ENCODE assay signal across 19 cellular contexts in the genomic region with DNA sequence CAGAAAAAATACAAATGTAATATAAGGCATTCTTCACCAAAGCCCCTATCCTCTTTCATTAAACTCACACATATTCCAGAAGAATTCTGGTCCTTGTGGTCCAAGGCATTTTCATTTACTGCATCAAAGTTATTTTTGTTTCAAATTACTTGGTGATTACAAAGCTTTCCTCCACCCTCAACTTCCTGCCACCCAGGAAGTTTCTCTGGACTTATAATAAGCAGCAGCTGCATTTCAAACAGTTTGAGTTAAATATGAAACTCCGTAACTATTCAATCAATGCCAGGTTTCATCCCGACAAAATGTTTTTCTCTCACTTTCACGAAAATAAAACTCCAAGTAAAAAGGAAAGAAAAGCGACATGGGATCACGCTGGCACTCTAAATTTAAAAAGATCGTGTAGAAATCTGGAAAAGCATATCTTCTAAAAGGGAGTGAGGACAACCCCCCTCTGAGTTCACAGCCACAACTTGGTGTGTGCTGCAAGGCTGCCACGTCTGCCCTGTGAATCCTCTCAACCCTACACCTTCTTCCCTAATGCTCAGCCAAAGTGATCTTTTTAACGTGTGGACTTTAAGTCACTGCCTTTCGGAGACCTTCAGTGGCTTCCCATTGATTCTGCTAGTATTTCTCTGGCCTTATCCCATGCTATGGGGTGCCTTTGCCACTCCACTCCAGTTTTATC.
DNase-seq lines count a peak whose midpoint lies in the region; ATAC-seq and TF ChIP-seq lines count a peak whose summit lies in the region.
"Had no signal": no experiment of that assay in that cellular context is flagged by ENCODE, and none has a peak within 500 bp of the region (broad histone marks: within the 10 kb centered on the region; RNA-seq: fewer than 3 reads in every experiment).

No MANE protein-coding gene starts in this region.

- H3K36me3 ChIP-seq in GM23338 (ENCODE audit: insufficient read depth), result no peaks in the 10 kb centered on the region
- H3K36me3 ChIP-seq: neutrophil had no signal

- H3K27me3 Mint-ChIP-seq in GM23338 (ENCODE audit: insufficient read depth, low read depth, poor library complexity) (no peaks in the 10 kb centered on the region), nephron (ENCODE audit: low read depth) (no peaks in the 10 kb centered on the region)
- H3K27me3 Mint-ChIP-seq: activated naive CD8-positive, alpha-beta T cell treated with anti-CD3 and anti-CD28 coated beads, Interleukin-2, amount 10 ng/mL, durations not matched to agents 7 days and 5 days had no signal

- H3K4me2 ChIP-seq in GM23338, result no peak overlapping the region

- intact Hi-C loops in left ventricle myocardium superior (cut with micrococcal nuclease), result no loop called here

- TF ChIP-seq CTCF in GM23338 (conservative IDR thresholded peaks at IDR 0.05; ENCODE audit: low read depth in 2 of 2) (no peak), nephron (IDR thresholded peaks at IDR 0.05; ENCODE audit: unreplicated experiment in 3 of 3) (no peak)

- no peak overlapping the region for H3K27ac ChIP-seq in GM23338 (ENCODE audit: low read depth)
- H3K27ac ChIP-seq: neutrophil, stomach had no signal

- no peaks in the 10 kb centered on the region for H3K9me2 ChIP-seq in GM23338 (ENCODE audit: insufficient read depth)

- no peaks in the 10 kb centered on the region for H4K20me1 ChIP-seq in GM23338 (replicated peaks; ENCODE audit: insufficient read depth)

- no peaks in the 10 kb centered on the region for H3K79me2 ChIP-seq in GM23338 (replicated peaks; ENCODE audit: insufficient read depth)

- H3K27ac Mint-ChIP-seq in GM23338 (peak overlapping the region; percentile 21; the same call in 1 of the 2 replicates), nephron (peak overlapping the region in 2 of 3 experiments; percentile 6 to 7)
- H3K27ac Mint-ChIP-seq: activated CD8-positive, alpha-beta T cell treated with anti-CD3 and anti-CD28 coated beads, Interleukin-2, amount 10 ng/mL, durations not matched to agents 7 days and 5 days; activated naive CD8-positive, alpha-beta T cell treated with anti-CD3 and anti-CD28 coated beads, Interleukin-2, amount 10 ng/mL, durations not matched to agents 7 days and 5 days; activated T-cell treated with anti-CD3 and anti-CD28 coated beads, Interleukin-2, amount 50 U/mL, for 72 hours; B cell had no signal

- no peaks in the 10 kb centered on the region for H3K4me1 ChIP-seq in GM23338 (ENCODE audit: insufficient read depth)
- H3K4me1 ChIP-seq: stomach had no signal

- H3K4me3 Mint-ChIP-seq in GM23338 (no peak overlapping the region), nephron (no peak overlapping the region)
- H3K4me3 Mint-ChIP-seq: activated CD8-positive, alpha-beta T cell treated with anti-CD3 and anti-CD28 coated beads, Interleukin-2, amount 10 ng/mL, durations not matched to agents 7 days and 5 days; activated naive CD8-positive, alpha-beta T cell treated with anti-CD3 and anti-CD28 coated beads, Interleukin-2, amount 10 ng/mL, durations not matched to agents 7 days and 5 days; activated T-cell treated with anti-CD3 and anti-CD28 coated beads, Interleukin-2, amount 50 U/mL, for 72 hours; B cell had no signal

- no peak for ATAC-seq in GM23338
- no peak for ATAC-seq in left ventricle myocardium superior
- ATAC-seq: activated CD8-positive, alpha-beta T cell treated with anti-CD3 and anti-CD28 coated beads, Interleukin-2, amount 10 ng/mL, durations not matched to agents 7 days and 5 days had no signal

- H2AFZ ChIP-seq in GM23338, result 0 out of 2 replicates have a peak overlapping the region, but pooled peaks have one; percentile 35

- no peaks in the 10 kb centered on the region for H3K9me3 Mint-ChIP-seq in GM23338
- H3K9me3 Mint-ChIP-seq in nephron, result no peaks in the 10 kb centered on the region
- H3K9me3 Mint-ChIP-seq: activated naive CD8-positive, alpha-beta T cell treated with anti-CD3 and anti-CD28 coated beads, Interleukin-2, amount 10 ng/mL, durations not matched to agents 7 days and 5 days had no signal

- H3K27me3 ChIP-seq in GM23338 (ENCODE audit: insufficient read depth), result no peaks in the 10 kb centered on the region
- H3K27me3 ChIP-seq: neutrophil, stomach had no signal

- no peak overlapping the region for H3K4me3 ChIP-seq in GM23338
- H3K4me3 ChIP-seq: stomach had no signal

- DNase-seq in AG08395 (ENCODE audit: low spot score) (peak; percentile 17), GM23338 (ENCODE audit: low spot score) (no peak), astrocyte of the hippocampus (ENCODE audit: low read depth, low spot score) (peak; percentile 16), left ventricle myocardium superior (no peak), HK-2 (ENCODE audit: unreplicated experiment) (no peak), NOMO-1 (lab: John Stamatoyannopoulos, UW; ENCODE audit: unreplicated experiment in 2 of 2) (no peak), NCI-H345 treated with DMSO at 0.1 percent for 48 hours (lab: John Stamatoyannopoulos, UW; ENCODE audit: unreplicated experiment) (no peak)
- DNase-seq: activated CD8-positive, alpha-beta T cell treated with anti-CD3 and anti-CD28 coated beads, Interleukin-2, amount 10 ng/mL, durations not matched to agents 7 days and 5 days; activated naive CD8-positive, alpha-beta T cell treated with anti-CD3 and anti-CD28 coated beads, Interleukin-2, amount 10 ng/mL, durations not matched to agents 7 days and 5 days; activated T-cell treated with anti-CD3 and anti-CD28 coated beads, Interleukin-2, amount 50 U/mL, for 72 hours; effector CD4-positive, alpha-beta T cell; KBM-7; NCI-H1092 treated with DMSO at 0.1 percent for 48 hours; RPMI8226; stomach; T-helper 1 cell had no signal

- H3F3A ChIP-seq in GM23338 (replicated peaks; ENCODE audit: low read depth), result no peaks in the 10 kb centered on the region

- H3K4me1 Mint-ChIP-seq in GM23338, result peaks cover 7% of the 10 kb centered on the region
- no peaks in the 10 kb centered on the region for H3K4me1 Mint-ChIP-seq in nephron
- H3K4me1 Mint-ChIP-seq: activated naive CD8-positive, alpha-beta T cell treated with anti-CD3 and anti-CD28 coated beads, Interleukin-2, amount 10 ng/mL, durations not matched to agents 7 days and 5 days; B cell had no signal

- H3K36me3 Mint-ChIP-seq in GM23338 (ENCODE audit: low read depth), result peaks cover 12% of the 10 kb centered on the region; the same call in 2 of the 3 replicates
- peaks cover 79% of the 10 kb centered on the region for H3K36me3 Mint-ChIP-seq in nephron (ENCODE audit: low read depth)
- H3K36me3 Mint-ChIP-seq: activated naive CD8-positive, alpha-beta T cell treated with anti-CD3 and anti-CD28 coated beads, Interleukin-2, amount 10 ng/mL, durations not matched to agents 7 days and 5 days had no signal

TF ChIP-seq in GM23338, 12 proteins besides CTCF, POLR2A, EP300 and RAD21:
- TF ChIP-seq EZH2phosphoT487 (IDR thresholded peaks at IDR 0.05; ENCODE audit: unreplicated experiment), result no peak
- no peak for TF ChIP-seq STAT1 (IDR thresholded peaks at IDR 0.05; ENCODE audit: unreplicated experiment)

Comparison
In these comparisons a context has a peak if more than half of its experiments do, and no peak if none do; other contexts are left out.
1. DNase-seq: peak in AG08395 (single experiment) and astrocyte of the hippocampus (single experiment); none in GM23338 (single experiment), left ventricle myocardium superior (single experiment), HK-2 (single experiment), NOMO-1 (0 of 2) and NCI-H345 treated with DMSO at 0.1 percent for 48 hours (single experiment).